20 cellular contexts compared by ENCODE assay signal in the genomic region with DNA sequence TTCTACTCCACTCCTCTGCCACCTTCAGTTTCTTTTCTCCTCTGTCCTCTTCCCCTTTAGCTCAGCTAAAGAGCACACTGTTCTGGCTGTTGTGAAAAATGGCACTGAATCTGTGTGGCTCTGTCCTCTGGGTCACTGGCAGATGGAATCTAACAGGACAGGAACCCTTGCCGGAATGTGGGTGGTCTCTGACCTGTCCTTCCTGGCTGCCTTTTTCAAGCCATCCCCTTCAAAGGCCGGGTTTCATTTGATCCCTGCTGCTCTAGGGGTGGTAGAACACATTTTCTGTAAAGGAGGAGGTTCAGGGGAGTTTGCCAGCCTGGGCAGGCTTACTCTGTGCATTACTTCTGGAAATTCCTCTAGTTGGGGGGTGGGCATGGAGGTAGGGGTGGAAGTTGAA. TPM values are rescaled to one million over a fixed set of nuclear protein-coding genes. Genes with fewer than 3 reads are reported as not detected.
A peak's percentile ranks its signal among the peaks of the same experiment; 100 is the strongest.
DNase-seq lines count a peak whose midpoint lies in the region; ATAC-seq and TF ChIP-seq lines count a peak whose summit lies in the region.
"Had no signal": no experiment of that assay in that cellular context is flagged by ENCODE, and none has a peak within 500 bp of the region (broad histone marks: within the 10 kb centered on the region; RNA-seq: fewer than 3 reads in every experiment).

No MANE protein-coding gene starts in this region.

- CTCF ChIA-PET in WTC11 (lab: Charles Lee): interaction anchor here (1.1 kb wide), 1 partner anchor 81 kb away, joined by 3 read pairs; no protein-coding TSS in a partner anchor

- no peak overlapping the region for H3K4me3 Mint-ChIP-seq in WTC11

- H3K9ac ChIP-seq in mesenchymal stem cell (ENCODE audit: low read length): no peak overlapping the region
- no peak overlapping the region for H3K9ac ChIP-seq in stomach smooth muscle (ENCODE audit: low read length in 2 of 2)
- H3K9ac ChIP-seq: KMS-11 had no signal

- no peaks in the 10 kb centered on the region for H3K27me3 Mint-ChIP-seq in WTC11 (ENCODE audit: low read depth)

- peak overlapping the region; percentile 64 for H3K27ac Mint-ChIP-seq in WTC11

- H2AK5ac ChIP-seq in mesenchymal stem cell (ENCODE audit: low read length, severe bottlenecking): peak overlapping the region; percentile 63

- 68% methylated on average over 2 of the region's 2 CpGs for WGBS in mesenchymal stem cell
- 71 to 75% methylated on average over 2 of the region's 2 CpGs for WGBS in heart right ventricle, 2 donors

- H3K4me3 ChIP-seq in H7 (ENCODE audit: insufficient read depth, low read depth, low read length) (no peak overlapping the region), mesenchymal stem cell (ENCODE audit: insufficient read depth in 1 of 2, low read depth in 1 of 2, low read length in 2 of 2) (no peak overlapping the region), stomach smooth muscle (ENCODE audit: low read length in 2 of 2) (peak overlapping the region in 1 of 2 donors; percentile 22), heart right ventricle (no peak overlapping the region)

- no peak overlapping the region for H4K8ac ChIP-seq in mesenchymal stem cell (ENCODE audit: low read length)

- H4K91ac ChIP-seq in mesenchymal stem cell (ENCODE audit: low read length): no peak overlapping the region

- no peak overlapping the region for H2BK5ac ChIP-seq in mesenchymal stem cell (ENCODE audit: low read depth, low read length, poor library complexity, severe bottlenecking)

- H2BK12ac ChIP-seq in mesenchymal stem cell (ENCODE audit: low read length in 2 of 2): no peak overlapping the region

- ATAC-seq in WTC11: peak; percentile 61
- ATAC-seq in heart right ventricle: no peak
- ATAC-seq: HCT116, PC-3 had no signal

- no peak overlapping the region for H2BK15ac ChIP-seq in mesenchymal stem cell (ENCODE audit: low read depth, poor library complexity, severe bottlenecking)

- H3K27me3 ChIP-seq in H7 (ENCODE audit: control insufficient read depth, insufficient read depth, low read length) (no peaks in the 10 kb centered on the region), mesenchymal stem cell (ENCODE audit: control insufficient read depth in 1 of 2, insufficient read depth in 1 of 2, low read length in 2 of 2) (no peaks in the 10 kb centered on the region), stomach smooth muscle (ENCODE audit: control insufficient read depth in 1 of 2, insufficient read depth in 2 of 2, low read length in 2 of 2) (no peaks in the 10 kb centered on the region), heart right ventricle (no peaks in the 10 kb centered on the region)

- no peak overlapping the region for H3K4me2 ChIP-seq in mesenchymal stem cell (ENCODE audit: low read length, poor library complexity, severe bottlenecking)
- H3K4me2 ChIP-seq: KMS-11 had no signal

- DNase-seq in H7 (peak; percentile 56), WTC11 (ENCODE audit: low spot score) (peak; percentile 22), mesenchymal stem cell (no peak), HT-29 (ENCODE audit: low spot score) (no peak), NCI-H1694 (lab: John Stamatoyannopoulos, UW) (no peak), heart right ventricle (no peak), SHP77 (lab: John Stamatoyannopoulos, UW) (no peak)
- DNase-seq: DMS153, GDM1, NCI-H1417, NCI-H187 treated with DMSO at 0.1 percent for 48 hours, NCI-H2227 treated with DMSO at 0.1 percent for 48 hours, NCI-H510A treated with DMSO at 0.1 percent for 48 hours, NCI-H82, PC-3 had no signal

- intact Hi-C loops in heart right ventricle (cut with DNase I): no loop called here

- peaks cover 1% of the 10 kb centered on the region; the same call in 1 of the 2 replicates for H3K36me3 ChIP-seq in H7 (replicated peaks; ENCODE audit: control insufficient read depth, insufficient read depth, low read length)
- H3K36me3 ChIP-seq in mesenchymal stem cell (ENCODE audit: control insufficient read depth in 1 of 2, insufficient read depth in 2 of 2, low read depth in 1 of 2, low read length in 2 of 2): peaks cover 36 to 85% of the 10 kb centered on the region in 2 experiments
- H3K36me3 ChIP-seq in stomach smooth muscle (ENCODE audit: control insufficient read depth in 2 of 2, insufficient read depth in 2 of 2, low read length in 2 of 2): peaks cover 7 to 21% of the 10 kb centered on the region in 2 donors
- H3K36me3 ChIP-seq in heart right ventricle: no peaks in the 10 kb centered on the region

- no peaks in the 10 kb centered on the region; the same call in 1 of the 2 replicates for H3K9me3 Mint-ChIP-seq in WTC11

- H3K4me1 ChIP-seq in mesenchymal stem cell (ENCODE audit: control insufficient read depth, insufficient read depth, low read depth, low read length) (peaks cover 23% of the 10 kb centered on the region), stomach smooth muscle (ENCODE audit: control insufficient read depth, insufficient read depth, low read length) (peaks cover 33% of the 10 kb centered on the region), heart right ventricle (peaks cover 0 to 7% (median 5%) of the 10 kb centered on the region in 9 donors)

- POLR2A ChIA-PET in WTC11 (lab: Charles Lee): no interaction called here

- TF ChIP-seq CTCF in WTC11 (IDR thresholded peaks at IDR 0.05): no peak
- TF ChIP-seq CTCF in heart right ventricle (IDR thresholded peaks at IDR 0.05): no peak

- H2BK120ac ChIP-seq in mesenchymal stem cell (ENCODE audit: low read depth, low read length): no peak overlapping the region

- peak overlapping the region; percentile 61 for H3K27ac ChIP-seq in mesenchymal stem cell (ENCODE audit: low read length, poor library complexity, severe bottlenecking)
- H3K27ac ChIP-seq in stomach smooth muscle (ENCODE audit: low read length): peak overlapping the region; percentile 18
- H3K27ac ChIP-seq in heart right ventricle: no peak overlapping the region
- H3K27ac ChIP-seq: C4-2B, KMS-11, RWPE1 had no signal

- no peaks in the 10 kb centered on the region for H3K9me3 ChIP-seq in mesenchymal stem cell (ENCODE audit: control insufficient read depth, low read length)
- no peaks in the 10 kb centered on the region for H3K9me3 ChIP-seq in stomach smooth muscle (ENCODE audit: control insufficient read depth in 2 of 2, low read length in 2 of 2)
- no peaks in the 10 kb centered on the region for H3K9me3 ChIP-seq in heart right ventricle

- peaks cover 46% of the 10 kb centered on the region for H3K36me3 Mint-ChIP-seq in WTC11

- H2AFZ ChIP-seq in mesenchymal stem cell (ENCODE audit: low read depth, low read length): no peak overlapping the region

- no peak overlapping the region for H3K18ac ChIP-seq in mesenchymal stem cell (ENCODE audit: low read depth in 1 of 2, low read length in 2 of 2)

- no peak overlapping the region for H3K4ac ChIP-seq in mesenchymal stem cell (ENCODE audit: low read depth in 1 of 2, low read length in 2 of 2)

- H3K14ac ChIP-seq in mesenchymal stem cell (ENCODE audit: low read length in 2 of 2): no peak overlapping the region

- peaks cover 54% of the 10 kb centered on the region for H3K4me1 Mint-ChIP-seq in WTC11

- H3K79me1 ChIP-seq in mesenchymal stem cell (replicated peaks; ENCODE audit: low read length, poor library complexity, severe bottlenecking): no peaks in the 10 kb centered on the region

- no peak overlapping the region for H3K23ac ChIP-seq in mesenchymal stem cell (ENCODE audit: low read length in 2 of 2)

TF ChIP-seq in WTC11, 78 proteins besides CTCF, POLR2A, EP300 and RAD21 (continues in another document):
- TF ChIP-seq, protein P1, sequence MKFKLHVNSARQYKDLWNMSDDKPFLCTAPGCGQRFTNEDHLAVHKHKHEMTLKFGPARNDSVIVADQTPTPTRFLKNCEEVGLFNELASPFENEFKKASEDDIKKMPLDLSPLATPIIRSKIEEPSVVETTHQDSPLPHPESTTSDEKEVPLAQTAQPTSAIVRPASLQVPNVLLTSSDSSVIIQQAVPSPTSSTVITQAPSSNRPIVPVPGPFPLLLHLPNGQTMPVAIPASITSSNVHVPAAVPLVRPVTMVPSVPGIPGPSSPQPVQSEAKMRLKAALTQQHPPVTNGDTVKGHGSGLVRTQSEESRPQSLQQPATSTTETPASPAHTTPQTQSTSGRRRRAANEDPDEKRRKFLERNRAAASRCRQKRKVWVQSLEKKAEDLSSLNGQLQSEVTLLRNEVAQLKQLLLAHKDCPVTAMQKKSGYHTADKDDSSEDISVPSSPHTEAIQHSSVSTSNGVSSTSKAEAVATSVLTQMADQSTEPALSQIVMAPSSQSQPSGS (CRISPR knock-in tag; IDR thresholded peaks at IDR 0.05; ENCODE audit: borderline replicate concordance, low read depth): no peak
- no peak for TF ChIP-seq SMAD3 (CRISPR knock-in tag; IDR thresholded peaks at IDR 0.05; ENCODE audit: borderline replicate concordance)

RNA-seq across cellular contexts. Expression of gene MTCL1, which starts 29.9 kb away (rescaled TPM):
- total RNA-seq in H7 (2014; rRNA removed; shearing (Covaris generic)): 16.0 and 24.6 TPM in 2 replicates
- total RNA-seq in WTC11 (2021) (50.0 to 64.3 TPM (median 52.9 TPM) in 3 replicates), heart right ventricle (10 to 100 TPM in 4 of 10 donors, 1 to 10 TPM in 6; 3.3 to 17.2 (median 8.8) TPM)
- 15.4 TPM for polyA plus RNA-seq in mesenchymal stem cell (2013, experiment 1 of 2)
- polyA plus RNA-seq in mesenchymal stem cell (2013, experiment 2 of 2): 15.4 TPM
- total RNA-seq in HT-29 (2014; rRNA removed; shearing (Covaris generic)): 21.1 and 22.2 TPM in 2 replicates
- polyA plus RNA-seq in heart right ventricle: 1 to 10 TPM; 1.9 to 9.6 TPM

Comparison
In these comparisons a context has a peak if more than half of its experiments do, and no peak if none do; other contexts are left out.
1. DNase-seq: peak in H7 (single experiment) and WTC11 (single experiment); none in mesenchymal stem cell (single experiment), HT-29 (single experiment), NCI-H1694 (single experiment), heart right ventricle (0 of 2) and SHP77 (0 of 2).
2. H3K27ac ChIP-seq: peak in mesenchymal stem cell (single experiment) and stomach smooth muscle (single experiment); none in heart right ventricle (0 of 10).